9 cellular contexts compared by ENCODE assay signal in the genomic region with DNA sequence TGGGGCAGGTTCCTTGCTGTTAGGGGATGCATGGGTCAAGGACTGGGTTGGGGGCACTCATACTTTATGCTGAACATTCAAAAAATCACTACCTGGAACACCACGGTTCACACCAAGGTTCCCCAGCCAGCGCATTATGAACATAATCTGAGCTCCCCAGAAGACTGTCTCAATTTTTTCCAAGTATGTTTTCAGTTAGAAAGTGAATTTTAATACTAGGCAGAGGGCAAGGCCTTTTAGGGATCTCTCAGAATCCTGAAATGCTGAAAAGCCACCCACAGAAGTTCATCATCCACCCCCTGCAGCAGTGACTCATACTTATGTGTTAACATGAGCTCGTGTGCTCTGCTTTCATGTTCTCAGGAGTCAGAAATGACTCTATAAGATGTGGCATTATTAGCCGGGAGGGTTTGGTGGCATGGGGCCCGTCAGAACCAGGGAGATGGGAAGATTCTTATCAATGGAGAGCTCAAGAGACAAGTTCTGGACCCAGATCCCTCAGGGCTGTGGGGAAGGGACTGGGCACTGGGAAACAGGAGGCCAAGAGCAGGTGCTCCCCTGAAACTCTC.
DNase-seq lines count a peak whose midpoint lies in the region; ATAC-seq and TF ChIP-seq lines count a peak whose summit lies in the region.
"Had no signal": no experiment of that assay in that cellular context is flagged by ENCODE, and none has a peak within 500 bp of the region (broad histone marks: within the 10 kb centered on the region; RNA-seq: fewer than 3 reads in every experiment).

No MANE protein-coding gene starts in this region.

- H3K4me2 ChIP-seq in H9 (ENCODE audit: insufficient read depth, insufficient read length, low read length) = no peak overlapping the region
- H3K4me2 ChIP-seq: BLaER1 had no signal

- H2BK12ac ChIP-seq in H9 (ENCODE audit: insufficient read length, low read depth, low read length) = no peak overlapping the region

- H2BK120ac ChIP-seq in H9 (ENCODE audit: low read depth, low read length, poor library complexity, severe bottlenecking) = no peak overlapping the region

- no peaks in the 10 kb centered on the region for H3K79me2 ChIP-seq in H9 (ENCODE audit: insufficient read depth, low read length)

- H3T11ph ChIP-seq in H9 (ENCODE audit: low read length) = no peak overlapping the region

- no peak overlapping the region for H4K5ac ChIP-seq in H9 (ENCODE audit: insufficient read length, low read depth, low read length)

- no peak overlapping the region for H2AK5ac ChIP-seq in H9 (ENCODE audit: insufficient read length, low read length)

- CTCF ChIA-PET in activated CD8-positive, alpha-beta T cell treated with anti-CD3 and anti-CD28 coated beads for 36 hours (lab: Charles Lee) = interaction anchor here (0.8 to 1.5 kb wide), 8 partner anchors 9 to 190 kb away, joined by 3 to 8 read pairs (median 5); no protein-coding TSS in a partner anchor

- no peak overlapping the region for H2AFZ ChIP-seq in H9 (ENCODE audit: low read length)

- no peak overlapping the region for H2BK20ac ChIP-seq in H9 (ENCODE audit: low read depth, low read length, poor library complexity, severe bottlenecking)

- H3K4me3 Mint-ChIP-seq in activated CD8-positive, alpha-beta T cell treated with anti-CD3 and anti-CD28 coated beads for 36 hours = no peak overlapping the region
- no peak overlapping the region for H3K4me3 Mint-ChIP-seq in H9

- H4K20me1 ChIP-seq in H9 (ENCODE audit: control insufficient read depth, insufficient read depth, insufficient read length) = no peaks in the 10 kb centered on the region
- H4K20me1 ChIP-seq: BLaER1 had no signal

- H3K27ac ChIP-seq in foreskin keratinocyte (peak overlapping the region; percentile 4), H9 (ENCODE audit: insufficient read length, low read depth, low read length) (no peak overlapping the region)
- H3K27ac ChIP-seq: BLaER1 had no signal

- POLR2A ChIA-PET in activated CD8-positive, alpha-beta T cell treated with anti-CD3 and anti-CD28 coated beads for 36 hours (lab: Charles Lee) = interaction anchor here (1.1 to 2.0 kb wide), 3 partner anchors 10 to 344 kb away, joined by 4 to 8 read pairs (median 4); no protein-coding TSS in a partner anchor

- DNase-seq in activated gamma-delta T cell treated with Interleukin-2 at 50 U/mL for 16 hours (peak; percentile 20), activated gamma-delta T cell (lab: John Stamatoyannopoulos, UW) (no peak), foreskin keratinocyte (peak; percentile 50 to 75), stromal cell of bone marrow (ENCODE audit: low read depth) (peak; percentile 78), H9 (no peak), SW 1271 (lab: John Stamatoyannopoulos, UW) (no peak), ureter (ENCODE audit: low spot score) (no peak)
- DNase-seq in activated CD8-positive, alpha-beta T cell treated with anti-CD3 and anti-CD28 coated beads for 36 hours = peak; percentile 83

- no peak overlapping the region for H4K91ac ChIP-seq in H9 (ENCODE audit: insufficient read length, low read depth, low read length)

- no peaks in the 10 kb centered on the region for H3K27me3 Mint-ChIP-seq in activated CD8-positive, alpha-beta T cell treated with anti-CD3 and anti-CD28 coated beads for 36 hours
- no peaks in the 10 kb centered on the region; the same call in 1 of the 2 replicates for H3K27me3 Mint-ChIP-seq in H9 (ENCODE audit: low read depth)

- no peaks in the 10 kb centered on the region for H3K23me2 ChIP-seq in H9 (ENCODE audit: insufficient read length, low read depth, low read length, poor library complexity, severe bottlenecking)

- H3K56ac ChIP-seq in H9 (ENCODE audit: insufficient read length, low read depth, low read length) = no peak overlapping the region

- peaks cover 8% of the 10 kb centered on the region for H3K9me3 Mint-ChIP-seq in activated CD8-positive, alpha-beta T cell treated with anti-CD3 and anti-CD28 coated beads for 36 hours
- peaks cover 4 to 8% of the 10 kb centered on the region in 2 experiments; a peak in 3 of 5 replicates for H3K9me3 Mint-ChIP-seq in H9

- WGBS in H9 (ENCODE audit: extremely low coverage, insufficient read length, low lambda C conversion rate) = no CpG with 5 or more reads among the region's 5 CpGs

- H3K27me3 ChIP-seq in foreskin keratinocyte (no peaks in the 10 kb centered on the region), H9 (ENCODE audit: insufficient read depth, low read length) (no peaks in the 10 kb centered on the region)
- H3K27me3 ChIP-seq: BLaER1 had no signal

- no peaks in the 10 kb centered on the region for H3K9me3 ChIP-seq in H9 (ENCODE audit: control insufficient read depth, low read depth, low read length)
- H3K9me3 ChIP-seq: BLaER1 had no signal

- no peak overlapping the region for H4K8ac ChIP-seq in H9 (replicated peaks; ENCODE audit: insufficient read length, low read depth, low read length)

- TF ChIP-seq CTCF in activated CD8-positive, alpha-beta T cell treated with anti-CD3 and anti-CD28 coated beads for 36 hours (IDR thresholded peaks at IDR 0.05) = no peak
- TF ChIP-seq CTCF in foreskin keratinocyte (conservative IDR thresholded peaks at IDR 0.05) (no peak), H9 (conservative IDR thresholded peaks at IDR 0.05) (no peak)

- peak; percentile 72 for ATAC-seq in activated CD8-positive, alpha-beta T cell treated with anti-CD3 and anti-CD28 coated beads for 36 hours
- ATAC-seq in foreskin keratinocyte = peak; percentile 95

- peaks cover 5% of the 10 kb centered on the region for H3K36me3 Mint-ChIP-seq in activated CD8-positive, alpha-beta T cell treated with anti-CD3 and anti-CD28 coated beads for 36 hours (ENCODE audit: low read depth)
- peaks cover 0 to 3% (median 1%) of the 10 kb centered on the region in 3 experiments; a peak in 4 of 7 replicates for H3K36me3 Mint-ChIP-seq in H9 (ENCODE audit: insufficient read depth in 1 of 3, low read depth in 3 of 3)

- no peak overlapping the region for H3K14ac ChIP-seq in H9 (ENCODE audit: insufficient read depth, low read length)

- H3K9ac ChIP-seq in H9 (ENCODE audit: extremely low read depth, insufficient read length, low read length) = no peak overlapping the region
- H3K9ac ChIP-seq: BLaER1 had no signal

- H2BK5ac ChIP-seq in H9 (ENCODE audit: insufficient read length, low read length) = no peak overlapping the region

- no peak overlapping the region for H3K4ac ChIP-seq in H9 (ENCODE audit: low read depth, low read length)

- H3K79me1 ChIP-seq in H9 (ENCODE audit: insufficient read depth, low read depth, low read length, poor library complexity, severe bottlenecking) = no peaks in the 10 kb centered on the region

- H3K23ac ChIP-seq in H9 (ENCODE audit: insufficient read length, low read depth, low read length) = no peak overlapping the region

- H3K4me1 ChIP-seq in foreskin keratinocyte (peaks cover 6% of the 10 kb centered on the region), H9 (ENCODE audit: insufficient read depth, low read length) (no peaks in the 10 kb centered on the region)

- no peak overlapping the region for H3K18ac ChIP-seq in H9 (ENCODE audit: insufficient read length, low read depth, low read length)

- intact Hi-C loops in activated CD8-positive, alpha-beta T cell treated with anti-CD3 and anti-CD28 coated beads for 36 hours (cut with micrococcal nuclease) = loop anchor here (2.0 kb wide), 1 partner anchor 22 kb away; no protein-coding TSS in a partner anchor

- H3K4me1 Mint-ChIP-seq in activated CD8-positive, alpha-beta T cell treated with anti-CD3 and anti-CD28 coated beads for 36 hours (ENCODE audit: low read depth) = peaks cover 47% of the 10 kb centered on the region
- H3K4me1 Mint-ChIP-seq in H9 = peaks cover 3 to 5% of the 10 kb centered on the region in 2 experiments; a peak in 3 of 4 replicates

- no peak overlapping the region for H2BK15ac ChIP-seq in H9 (ENCODE audit: low read depth, low read length)

- peak overlapping the region; percentile 90 for H3K27ac Mint-ChIP-seq in activated CD8-positive, alpha-beta T cell treated with anti-CD3 and anti-CD28 coated beads for 36 hours
- H3K27ac Mint-ChIP-seq in H9 = no peak overlapping the region

Comparison
In these comparisons a context has a peak if more than half of its experiments do, and no peak if none do; other contexts are left out.
1. DNase-seq: peak in activated gamma-delta T cell treated with Interleukin-2 at 50 U/mL for 16 hours (single experiment), activated CD8-positive, alpha-beta T cell treated with anti-CD3 and anti-CD28 coated beads for 36 hours (single experiment), foreskin keratinocyte (2 of 2) and stromal cell of bone marrow (single experiment); none in activated gamma-delta T cell (single experiment), H9 (single experiment), SW 1271 (0 of 2) and ureter (single experiment).